8 cellular contexts compared by ENCODE assay signal in the genomic region with DNA sequence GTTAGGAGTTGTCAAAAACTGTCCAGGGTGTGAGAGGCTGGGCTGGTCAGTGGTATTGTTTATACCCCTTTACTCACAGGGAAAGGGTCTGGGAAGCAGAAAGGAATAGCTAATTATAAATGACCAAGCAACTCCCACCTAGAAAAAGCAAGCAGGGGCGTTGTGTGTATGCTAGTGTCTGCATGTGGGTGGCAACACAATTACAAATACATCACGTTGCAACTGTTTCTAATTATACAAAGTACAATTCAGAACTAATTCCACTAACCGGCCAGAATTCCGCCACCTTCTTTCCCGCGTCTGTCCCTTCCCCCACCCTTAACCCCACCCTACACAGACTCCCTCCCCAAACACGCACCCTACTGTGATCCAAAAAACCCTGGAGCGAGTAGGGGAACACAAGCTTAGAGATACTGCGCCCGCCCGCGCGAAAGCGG. TPM values are rescaled to one million over a fixed set of nuclear protein-coding genes. Genes with fewer than 3 reads are reported as not detected.
DNase-seq lines count a peak whose midpoint lies in the region; ATAC-seq lines count a peak whose summit lies in the region.

No MANE protein-coding gene starts in this region.

- peaks cover 43% of the 10 kb centered on the region for H4K20me1 ChIP-seq in BLaER1

- H3K27me3 ChIP-seq in BLaER1 (peaks cover 84% of the 10 kb centered on the region), MG63 (no peaks in the 10 kb centered on the region), endocrine pancreas (ENCODE audit: control insufficient read depth, insufficient read depth, low read length) (peaks cover 2% of the 10 kb centered on the region), neuronal stem cell (ENCODE audit: control insufficient read depth in 3 of 3, insufficient read depth in 3 of 3, low read depth in 1 of 3, low read length in 3 of 3) (peaks cover 6 to 88% (median 47%) of the 10 kb centered on the region in 3 experiments)

- H3K4ac ChIP-seq in neuronal stem cell (ENCODE audit: low read length) = no peak overlapping the region

- H3K4me3 ChIP-seq in BLaER1 = peak overlapping the region; percentile 70; the same call in 1 of the 2 replicates
- H3K4me3 ChIP-seq in MG63 = peak overlapping the region; percentile 82
- H3K4me3 ChIP-seq in endocrine pancreas (ENCODE audit: control insufficient read depth, insufficient read depth, low read length) = peak overlapping the region; percentile 68
- H3K4me3 ChIP-seq in neuronal stem cell (ENCODE audit: low read length in 2 of 2) = peak overlapping the region in 1 of 2 donors; percentile 61

- H2BK5ac ChIP-seq in neuronal stem cell (ENCODE audit: low read length) = no peak overlapping the region

- no peak overlapping the region for H3K18ac ChIP-seq in neuronal stem cell (ENCODE audit: low read length)

- ATAC-seq in HG03442 (IDR thresholded peaks at IDR 0.05; ENCODE audit: unreplicated experiment) = no peak

- WGBS in neuronal stem cell (ENCODE audit: extremely low coverage in 2 of 2, insufficient read length in 2 of 2, insufficient replicate concordance in 1 of 2), 2 donors = no CpG with 5 or more reads among the region's 14 CpGs

- no peak overlapping the region for H2AK5ac ChIP-seq in neuronal stem cell (ENCODE audit: low read depth, low read length)

- H3K4me2 ChIP-seq in BLaER1 (peak overlapping the region; percentile 98), neuronal stem cell (ENCODE audit: insufficient read depth, low read length, poor library complexity, severe bottlenecking) (peak overlapping the region; percentile 61)

- no peak overlapping the region for H3K23ac ChIP-seq in neuronal stem cell (ENCODE audit: low read depth, low read length, poor library complexity)

- H3K9me3 ChIP-seq in BLaER1 = no peaks in the 10 kb centered on the region
- no peaks in the 10 kb centered on the region for H3K9me3 ChIP-seq in MG63
- no peaks in the 10 kb centered on the region for H3K9me3 ChIP-seq in endocrine pancreas (ENCODE audit: control insufficient read depth, low read length)
- H3K9me3 ChIP-seq in neuronal stem cell (replicated peaks in 1 of 2; ENCODE audit: control insufficient read depth in 2 of 2, insufficient read depth in 1 of 2, low read depth in 1 of 2, low read length in 2 of 2) = no peaks in the 10 kb centered on the region

- H2BK15ac ChIP-seq in neuronal stem cell (ENCODE audit: low read length) = no peak overlapping the region

- H3K9ac ChIP-seq in BLaER1 = no peak overlapping the region
- H3K9ac ChIP-seq in endocrine pancreas (ENCODE audit: control insufficient read depth, insufficient read depth, low read length) = no peak overlapping the region
- no peak overlapping the region for H3K9ac ChIP-seq in neuronal stem cell (ENCODE audit: low read depth, low read length, poor library complexity)

- no peak overlapping the region for H4K8ac ChIP-seq in neuronal stem cell (ENCODE audit: low read depth, low read length)

- H3K27ac ChIP-seq in BLaER1 (no peak overlapping the region), neuronal stem cell (replicated peaks; ENCODE audit: low read length) (no peak overlapping the region)

- H2AFZ ChIP-seq in neuronal stem cell (ENCODE audit: low read length) = peak overlapping the region; percentile 92

- H3K4me1 ChIP-seq in BLaER1 = peaks cover 32% of the 10 kb centered on the region
- no peaks in the 10 kb centered on the region for H3K4me1 ChIP-seq in endocrine pancreas (ENCODE audit: control insufficient read depth, insufficient read depth, low read length)
- H3K4me1 ChIP-seq in neuronal stem cell (ENCODE audit: control insufficient read depth in 2 of 2, insufficient read depth in 1 of 2, low read depth in 1 of 2, low read length in 2 of 2) = peaks cover 23 to 34% of the 10 kb centered on the region in 2 donors

- DNase-seq in MG63 (peak; percentile 29), neuronal stem cell (ENCODE audit: low spot score) (no peak), SKM-1 (lab: John Stamatoyannopoulos, UW; ENCODE audit: unreplicated experiment) (no peak), NCI-H1417 (lab: John Stamatoyannopoulos, UW) (no peak), NCI-H2227 treated with DMSO at 0.1 percent for 48 hours (lab: John Stamatoyannopoulos, UW) (no peak)

- H2BK12ac ChIP-seq in neuronal stem cell (ENCODE audit: low read length) = no peak overlapping the region

- no peak overlapping the region for H2BK120ac ChIP-seq in neuronal stem cell (ENCODE audit: low read depth, low read length)

- no peaks in the 10 kb centered on the region for H3K79me1 ChIP-seq in neuronal stem cell (ENCODE audit: low read depth, low read length)

- no peaks in the 10 kb centered on the region for H3K36me3 ChIP-seq in BLaER1
- peaks cover 3% of the 10 kb centered on the region for H3K36me3 ChIP-seq in MG63
- no peaks in the 10 kb centered on the region for H3K36me3 ChIP-seq in endocrine pancreas (ENCODE audit: control insufficient read depth, insufficient read depth, low read length)
- H3K36me3 ChIP-seq in neuronal stem cell (replicated peaks in 1 of 2; ENCODE audit: control insufficient read depth in 2 of 2, insufficient read depth in 2 of 2, low read length in 2 of 2) = no peaks in the 10 kb centered on the region

- H3K14ac ChIP-seq in neuronal stem cell (ENCODE audit: low read length) = no peak overlapping the region

- H4K91ac ChIP-seq in neuronal stem cell (ENCODE audit: low read depth, low read length, poor library complexity) = no peak overlapping the region

RNA-seq across cellular contexts. Expression of gene DPF3, which starts 2.2 kb away (rescaled TPM):
- 2.3 and 5.6 TPM in 2 replicates for total RNA-seq in MG63 (2014; rRNA removed; shearing (Covaris generic); ENCODE audit: low replicate concordance)
- 0.07 TPM for polyA plus RNA-seq in neuronal stem cell (2013, experiment 1 of 2)
- polyA plus RNA-seq in neuronal stem cell (2013, experiment 2 of 2) = 0.07 TPM

RNA-seq across cellular contexts. Expression of gene DCAF4, which starts 34.6 kb away (rescaled TPM):
- total RNA-seq in MG63 (2014; rRNA removed; shearing (Covaris generic); ENCODE audit: low replicate concordance) = 36.2 and 71.1 TPM in 2 replicates
- 9.9 TPM for polyA plus RNA-seq in neuronal stem cell (2013, experiment 1 of 2)
- polyA plus RNA-seq in neuronal stem cell (2013, experiment 2 of 2) = 9.8 TPM
